In the genomic region with DNA sequence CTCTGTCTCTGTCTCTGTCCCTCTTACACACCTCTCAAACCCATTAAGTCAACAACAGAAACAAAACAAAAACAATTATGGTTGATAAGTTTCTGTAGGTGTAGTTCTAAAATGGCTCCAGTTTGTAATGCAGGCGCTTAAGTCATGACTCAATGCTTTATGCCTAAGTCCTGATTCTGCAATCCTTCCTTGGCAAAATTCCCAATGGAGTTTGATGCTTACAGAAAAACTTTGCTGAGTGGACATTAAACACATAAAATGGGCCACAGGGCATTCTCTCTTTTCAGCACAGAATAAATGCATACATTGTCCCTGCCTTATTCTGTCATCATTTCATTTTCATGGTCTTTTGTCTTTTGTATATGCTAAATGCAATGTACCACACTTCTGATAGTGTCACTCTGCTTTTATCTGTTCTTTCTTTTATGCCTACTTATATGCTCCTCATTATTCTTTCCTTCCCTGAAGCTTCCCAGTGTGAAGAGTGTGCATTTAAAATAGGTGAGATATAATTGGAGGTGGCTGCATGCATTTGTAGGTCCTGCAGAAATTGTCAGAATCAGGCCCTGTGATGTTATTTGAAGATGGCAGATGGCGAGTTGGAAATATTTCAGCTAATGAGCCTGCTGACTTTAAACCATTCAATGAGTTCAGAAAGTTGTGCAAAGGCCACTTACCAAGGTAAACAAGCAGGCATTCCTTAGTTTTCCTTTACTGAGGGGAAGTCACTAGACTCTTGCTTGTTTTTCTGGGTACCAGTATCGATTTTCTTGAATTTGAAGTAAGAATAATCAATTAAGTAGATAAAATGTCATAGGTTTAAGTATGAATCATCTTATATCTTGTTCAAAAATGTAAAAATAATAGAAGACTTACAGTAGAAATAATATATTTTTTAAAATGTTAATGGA, we compare ENCODE assay signal across 16 cellular contexts.
DNase-seq lines count a peak whose midpoint lies in the region; ATAC-seq, FAIRE-seq and TF ChIP-seq lines count a peak whose summit lies in the region.
"Had no signal": no experiment of that assay in that cellular context is flagged by ENCODE, and none has a peak within 500 bp of the region (broad histone marks: within the 10 kb centered on the region; RNA-seq: fewer than 3 reads in every experiment).

No MANE protein-coding gene starts in this region.

- H3K9ac ChIP-seq in astrocyte (ENCODE audit: low read length), result no peak overlapping the region
- H3K9ac ChIP-seq: KMS-11 had no signal

- H3K4me3 ChIP-seq in A549 (no peak overlapping the region), HEK293 (ENCODE audit: low read depth, low read length) (no peak overlapping the region), astrocyte (ENCODE audit: insufficient read depth, low read depth, low read length) (no peak overlapping the region), hepatocyte (no peak overlapping the region), tibial nerve (no peak overlapping the region)
- H3K4me3 ChIP-seq: body of pancreas, lung, prostate gland had no signal

- H3K27ac Mint-ChIP-seq in astrocyte (ENCODE audit: unreplicated experiment), result no peak overlapping the region
- H3K27ac Mint-ChIP-seq in activated CD4-positive, alpha-beta T cell treated with anti-CD3 and anti-CD28 coated beads, Interleukin-2, amount 10 ng/mL, durations not matched to agents 24 days and 14 days, result no peak overlapping the region
- H3K27ac Mint-ChIP-seq: naive thymus-derived CD4-positive, alpha-beta T cell; T-helper 1 cell treated with Interleukin-12 subunit alpha and Interleukin-12 subunit beta and Interleukin-4 antibody, amounts not matched to agents 30 μg/mL and 1 μg/mL, for 36 hours had no signal

- no peaks in the 10 kb centered on the region for H3K36me3 Mint-ChIP-seq in astrocyte (ENCODE audit: low read depth, unreplicated experiment)
- H3K36me3 Mint-ChIP-seq in activated CD4-positive, alpha-beta T cell treated with anti-CD3 and anti-CD28 coated beads, Interleukin-2, amount 10 ng/mL, durations not matched to agents 24 days and 14 days (ENCODE audit: low read depth), result no peaks in the 10 kb centered on the region
- H3K36me3 Mint-ChIP-seq: naive thymus-derived CD4-positive, alpha-beta T cell had no signal

- no peaks in the 10 kb centered on the region for H3K4me1 ChIP-seq in A549
- no peaks in the 10 kb centered on the region for H3K4me1 ChIP-seq in HEK293 (ENCODE audit: control insufficient read depth, insufficient read depth, low read length)
- H3K4me1 ChIP-seq in astrocyte (ENCODE audit: insufficient read depth, low read length), result no peaks in the 10 kb centered on the region
- H3K4me1 ChIP-seq in hepatocyte (ENCODE audit: insufficient read depth), result no peaks in the 10 kb centered on the region
- peaks cover 0 to 4% (median 0%) of the 10 kb centered on the region in 4 donors for H3K4me1 ChIP-seq in tibial nerve
- H3K4me1 ChIP-seq: body of pancreas, prostate gland had no signal

- TF ChIP-seq EP300 in A549 (IDR thresholded peaks at IDR 0.05), result no peak
- no peak for TF ChIP-seq EP300 in tibial nerve (IDR thresholded peaks at IDR 0.05)

- no peaks in the 10 kb centered on the region for H3K79me2 ChIP-seq in astrocyte (ENCODE audit: insufficient read depth, low read length)
- H3K79me2 ChIP-seq in hepatocyte, result no peaks in the 10 kb centered on the region

- H2AFZ ChIP-seq in astrocyte (ENCODE audit: low read depth, low read length), result no peak overlapping the region
- H2AFZ ChIP-seq in hepatocyte, result no peak overlapping the region

- POLR2A ChIA-PET in A549 (lab: Yijun Ruan, JAX), result no interaction called here
- POLR2A ChIA-PET in HEK293 (lab: Yijun Ruan, JAX), result no interaction called here

- DNase-seq in A549 (ENCODE audit: low read depth in 1 of 2, low spot score in 1 of 2) (peak in 1 of 2 experiments; percentile 1), astrocyte (ENCODE audit: low read depth) (peak; percentile 9), hepatocyte (ENCODE audit: low spot score) (peak; percentile 54), tibial nerve (ENCODE audit: low spot score in 2 of 2) (no peak), HCEC 1CT (no peak)
- DNase-seq in activated CD4-positive, alpha-beta T cell treated with anti-CD3 and anti-CD28 coated beads, Interleukin-2, amount 10 ng/mL, durations not matched to agents 24 days and 14 days, result no peak
- DNase-seq: body of pancreas; naive thymus-derived CD4-positive, alpha-beta T cell; NCI-H1417 treated with DMSO at 0.1 percent for 48 hours had no signal

- no peaks in the 10 kb centered on the region for H3K9me3 Mint-ChIP-seq in astrocyte (ENCODE audit: unreplicated experiment)
- no peaks in the 10 kb centered on the region for H3K9me3 Mint-ChIP-seq in activated CD4-positive, alpha-beta T cell treated with anti-CD3 and anti-CD28 coated beads, Interleukin-2, amount 10 ng/mL, durations not matched to agents 24 days and 14 days
- H3K9me3 Mint-ChIP-seq: T-helper 1 cell treated with Interleukin-12 subunit alpha and Interleukin-12 subunit beta and Interleukin-4 antibody, amounts not matched to agents 30 μg/mL and 1 μg/mL, for 36 hours had no signal

- 31% methylated on average over 3 of the region's 3 CpGs for WGBS in A549 (ENCODE audit: missing lambda C conversion rate)
- WGBS in hepatocyte (ENCODE audit: low lambda C conversion rate, missing lambda C conversion rate), result 81% methylated on average over 3 of the region's 3 CpGs
- 58 to 65% methylated on average over 3 of the region's 3 CpGs for WGBS in tibial nerve, 2 donors

- no peak overlapping the region for H3K27ac ChIP-seq in A549
- no peak overlapping the region for H3K27ac ChIP-seq in HEK293 (ENCODE audit: extremely low read depth, low read depth, low read length)
- H3K27ac ChIP-seq in astrocyte (ENCODE audit: low read depth, low read length), result no peak overlapping the region
- H3K27ac ChIP-seq in hepatocyte, result no peak overlapping the region
- no peak overlapping the region for H3K27ac ChIP-seq in tibial nerve
- H3K27ac ChIP-seq: body of pancreas, KMS-11, prostate gland had no signal

- no peaks in the 10 kb centered on the region for H3K9me2 ChIP-seq in hepatocyte (replicated peaks; ENCODE audit: insufficient read depth)

- CTCF ChIA-PET in A549 (lab: Yijun Ruan, JAX) (no interaction called here), HEK293 (lab: Yijun Ruan, JAX) (interaction anchor here (0.7 to 1.2 kb wide), 3 partner anchors 8 to 29 kb away, joined by 3 to 5 read pairs (median 3); no protein-coding TSS in a partner anchor)

- TF ChIP-seq CTCF in A549 (IDR thresholded peaks at IDR 0.05) (no peak), HEK293 (tag by site-specific recombination; IDR thresholded peaks at IDR 0.05) (no peak), astrocyte (IDR thresholded peaks at IDR 0.05; ENCODE audit: insufficient read depth, low read depth, low read length) (no peak), hepatocyte (IDR thresholded peaks at IDR 0.05; ENCODE audit: poor library complexity) (no peak), tibial nerve (IDR thresholded peaks at IDR 0.05) (no peak)

- peaks cover 4% of the 10 kb centered on the region for H3K27me3 Mint-ChIP-seq in astrocyte (ENCODE audit: low read depth, unreplicated experiment)
- H3K27me3 Mint-ChIP-seq in activated CD4-positive, alpha-beta T cell treated with anti-CD3 and anti-CD28 coated beads, Interleukin-2, amount 10 ng/mL, durations not matched to agents 24 days and 14 days, result no peaks in the 10 kb centered on the region
- H3K27me3 Mint-ChIP-seq: naive thymus-derived CD4-positive, alpha-beta T cell had no signal

- TF ChIP-seq RAD21 in A549 (conservative IDR thresholded peaks at IDR 0.05 in 1 of 2, IDR thresholded peaks at IDR 0.05 in 1 of 2), result no peak

- no peaks in the 10 kb centered on the region for H3K4me1 Mint-ChIP-seq in astrocyte (ENCODE audit: low read depth, unreplicated experiment)
- H3K4me1 Mint-ChIP-seq in activated CD4-positive, alpha-beta T cell treated with anti-CD3 and anti-CD28 coated beads, Interleukin-2, amount 10 ng/mL, durations not matched to agents 24 days and 14 days, result no peaks in the 10 kb centered on the region
- H3K4me1 Mint-ChIP-seq: naive thymus-derived CD4-positive, alpha-beta T cell had no signal

- H3K27me3 ChIP-seq in astrocyte (ENCODE audit: insufficient read depth, low read length) (no peaks in the 10 kb centered on the region), hepatocyte (no peaks in the 10 kb centered on the region), tibial nerve (no peaks in the 10 kb centered on the region)
- H3K27me3 ChIP-seq: body of pancreas had no signal

- TF ChIP-seq POLR2A in A549 (IDR thresholded peaks at IDR 0.05; ENCODE audit: low read length) (no peak), tibial nerve (IDR thresholded peaks at IDR 0.05) (no peak)

- ATAC-seq in A549 (no peak), GM18873 (IDR thresholded peaks at IDR 0.05; ENCODE audit: low FRiP score, unreplicated experiment) (no peak)
- ATAC-seq: activated CD4-positive, CD25-positive, alpha-beta regulatory T cell treated with anti-CD3 and anti-CD28 coated beads, Interleukin-2, amount 50 U/mL, for 24 hours; body of pancreas; naive thymus-derived CD4-positive, alpha-beta T cell had no signal

- FAIRE-seq in A549 (lab: Jason Lieb, UNC) (no peak), astrocyte (lab: Jason Lieb, UNC) (no peak)

- H3K4me3 Mint-ChIP-seq in astrocyte (ENCODE audit: unreplicated experiment), result no peak overlapping the region
- no peak overlapping the region for H3K4me3 Mint-ChIP-seq in activated CD4-positive, alpha-beta T cell treated with anti-CD3 and anti-CD28 coated beads, Interleukin-2, amount 10 ng/mL, durations not matched to agents 24 days and 14 days
- H3K4me3 Mint-ChIP-seq: naive thymus-derived CD4-positive, alpha-beta T cell; T-helper 1 cell treated with Interleukin-12 subunit alpha and Interleukin-12 subunit beta and Interleukin-4 antibody, amounts not matched to agents 30 μg/mL and 1 μg/mL, for 36 hours had no signal

- H4K20me1 ChIP-seq in astrocyte (ENCODE audit: insufficient read depth, low read length) (no peaks in the 10 kb centered on the region), hepatocyte (ENCODE audit: insufficient read depth, poor library complexity, severe bottlenecking) (no peaks in the 10 kb centered on the region)

- H3K4me2 ChIP-seq in A549, result no peak overlapping the region
- H3K4me2 ChIP-seq in astrocyte (ENCODE audit: low read length), result no peak overlapping the region
- no peak overlapping the region for H3K4me2 ChIP-seq in hepatocyte
- H3K4me2 ChIP-seq: KMS-11 had no signal

- intact Hi-C loops in activated CD4-positive, alpha-beta T cell treated with anti-CD3 and anti-CD28 coated beads, Interleukin-2, amount 10 ng/mL, durations not matched to agents 24 days and 14 days (cut with micrococcal nuclease), result no loop called here

- H3K36me3 ChIP-seq in HEK293 (ENCODE audit: control insufficient read depth in 2 of 2, insufficient read depth in 1 of 2, low read length in 2 of 2) (no peaks in the 10 kb centered on the region), astrocyte (ENCODE audit: insufficient read depth, low read length) (no peaks in the 10 kb centered on the region), hepatocyte (replicated peaks; ENCODE audit: insufficient read depth, low read depth) (no peaks in the 10 kb centered on the region), tibial nerve (no peaks in the 10 kb centered on the region)
- H3K36me3 ChIP-seq: prostate gland had no signal

- no peaks in the 10 kb centered on the region for H3K9me3 ChIP-seq in A549
- H3K9me3 ChIP-seq in HEK293 (ENCODE audit: control insufficient read depth, insufficient read depth, low read depth, low read length), result no peaks in the 10 kb centered on the region
- H3K9me3 ChIP-seq in astrocyte (ENCODE audit: insufficient read depth, low read depth, low read length), result no peaks in the 10 kb centered on the region
- no peaks in the 10 kb centered on the region for H3K9me3 ChIP-seq in hepatocyte (ENCODE audit: low read depth)
- H3K9me3 ChIP-seq in tibial nerve, result no peaks in the 10 kb centered on the region
- H3K9me3 ChIP-seq: body of pancreas, prostate gland had no signal

Comparison
In these comparisons a context has a peak if more than half of its experiments do, and no peak if none do; other contexts are left out.
1. DNase-seq: peak in astrocyte (single experiment) and hepatocyte (single experiment); none in tibial nerve (0 of 2), HCEC 1CT (single experiment) and activated CD4-positive, alpha-beta T cell treated with anti-CD3 and anti-CD28 coated beads, Interleukin-2, amount 10 ng/mL, durations not matched to agents 24 days and 14 days (single experiment).